Comparison of ENCODE assay signal across 8 cellular contexts in genomic region chr3:42190701-42191442, GRCh38.
A peak's percentile ranks its signal among the peaks of the same experiment; 100 is the strongest.
DNase-seq lines count a peak whose midpoint lies in the region; ATAC-seq and TF ChIP-seq lines count a peak whose summit lies in the region.

No MANE protein-coding gene starts in this region.

- ATAC-seq in GM21381 (IDR thresholded peaks at IDR 0.05; ENCODE audit: unreplicated experiment) (no peak), GM21737 (IDR thresholded peaks at IDR 0.05; ENCODE audit: unreplicated experiment) (no peak)

- TF ChIP-seq CTCF in GM10266 (IDR thresholded peaks at IDR 0.05; ENCODE audit: control insufficient read depth, insufficient read depth, low read depth, missing control alignments) (peak; percentile 79), VCaP (conservative IDR thresholded peaks at IDR 0.05) (peak; percentile 96)

- DNase-seq in GM10266 (ENCODE audit: extremely low spot score) (peak; percentile 48), NCI-H1048 (lab: John Stamatoyannopoulos, UW) (peak; percentile 11), brain pericyte (ENCODE audit: low read depth, low spot score) (peak; percentile 21), iris pigment epithelial cell (ENCODE audit: low read depth) (peak; percentile 62)
- DNase-seq in stimulated activated CD4-positive, alpha-beta T cell treated with anti-CD3 and anti-CD28 coated beads, Interleukin-1b, Interleukin-23, amount 100 ng/mL, for 48 hours, result peak; percentile 55

- no peak overlapping the region for H3K27ac ChIP-seq in VCaP

Comparison
In these comparisons a context has a peak if more than half of its experiments do, and no peak if none do; other contexts are left out.
1. DNase-seq: peak in every context shown above with its lines; median percentile 62 in iris pigment epithelial cell; 55 in stimulated activated CD4-positive, alpha-beta T cell treated with anti-CD3 and anti-CD28 coated beads, Interleukin-1b, Interleukin-23, amount 100 ng/mL, for 48 hours; 48 in GM10266; 21 in brain pericyte; 11 in NCI-H1048.